10 cellular contexts compared by ENCODE assay signal in the genomic region with DNA sequence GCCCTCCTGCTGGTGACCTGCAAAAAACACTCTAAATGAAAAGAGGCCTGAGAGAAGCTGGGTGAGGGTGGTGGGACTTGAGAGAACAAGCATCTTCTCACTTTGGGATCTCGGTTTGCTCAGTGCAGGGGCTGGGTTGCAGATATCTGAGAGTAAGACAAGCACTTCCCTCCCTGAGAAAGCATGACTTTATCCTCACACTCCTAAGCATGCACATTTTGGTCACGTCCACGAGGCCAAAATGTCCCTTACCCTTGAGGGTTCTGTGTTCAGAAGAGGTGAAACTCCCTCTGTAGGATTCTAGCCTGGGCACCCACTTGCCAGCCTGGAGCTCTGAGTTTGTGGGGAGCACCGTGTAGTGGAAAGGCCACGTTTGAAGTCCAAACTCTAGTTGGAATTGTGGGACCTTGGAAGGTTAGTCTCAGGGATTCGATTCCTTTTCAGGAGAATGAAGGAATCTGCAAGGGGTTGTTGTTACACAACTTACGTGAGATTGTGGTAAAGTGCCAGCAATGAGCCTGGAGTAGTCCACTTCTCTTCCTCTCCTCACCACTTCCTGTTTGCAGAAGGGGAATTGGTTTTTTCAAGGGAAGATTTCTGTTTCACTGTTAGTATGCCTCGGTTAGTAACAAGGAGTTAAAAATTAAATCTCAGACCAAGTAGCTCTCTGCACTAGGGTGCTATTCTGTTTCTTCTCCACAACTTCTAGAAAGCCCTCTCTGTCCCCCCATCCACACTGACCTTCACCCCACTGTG. TPM values are rescaled to one million over a fixed set of nuclear protein-coding genes. Genes with fewer than 3 reads are reported as not detected.
A peak's percentile ranks its signal among the peaks of the same experiment; 100 is the strongest.
DNase-seq lines count a peak whose midpoint lies in the region; ATAC-seq and TF ChIP-seq lines count a peak whose summit lies in the region.
"Had no signal": no experiment of that assay in that cellular context is flagged by ENCODE, and none has a peak within 500 bp of the region (broad histone marks: within the 10 kb centered on the region; RNA-seq: fewer than 3 reads in every experiment).

No MANE protein-coding gene starts in this region.

- TF ChIP-seq POLR2A in esophagus squamous epithelium (IDR thresholded peaks at IDR 0.05) = no peak

- DNase-seq in activated T-cell treated with anti-CD3 and anti-CD28 coated beads, Interleukin-2, amount 50 U/mL, for 72 hours = no peak
- DNase-seq in activated T-cell treated with anti-CD3 and anti-CD28 coated beads, Interleukin-2, amount 50 U/mL, for 1 hour = no peak
- no peak for DNase-seq in activated naive CD8-positive, alpha-beta T cell treated with anti-CD3 and anti-CD28 coated beads for 36 hours
- DNase-seq in stimulated activated naive B cell treated with anti-CD40 and anti-IgM and Interleukin-4, amounts not matched to agents 10 μg/mL and 1 μg/mL and 100 μg/mL, for 72 hours = no peak
- DNase-seq in activated CD4-positive, CD25-positive, alpha-beta regulatory T cell (lab: John Stamatoyannopoulos, UW) = no peak
- no peak for DNase-seq in esophagus squamous epithelium (lab: John Stamatoyannopoulos, UW)
- DNase-seq: NCI-H1436 treated with DMSO at 0.1 percent for 48 hours had no signal

- no peaks in the 10 kb centered on the region for H3K36me3 Mint-ChIP-seq in activated T-cell treated with anti-CD3 and anti-CD28 coated beads, Interleukin-2, amount 50 U/mL, for 72 hours (ENCODE audit: insufficient read depth in 2 of 2)
- H3K36me3 Mint-ChIP-seq in activated naive CD8-positive, alpha-beta T cell treated with anti-CD3 and anti-CD28 coated beads for 36 hours = no peaks in the 10 kb centered on the region
- H3K36me3 Mint-ChIP-seq in stimulated activated naive B cell treated with anti-CD40 and anti-IgM and Interleukin-4, amounts not matched to agents 10 μg/mL and 1 μg/mL and 100 μg/mL, for 72 hours = no peaks in the 10 kb centered on the region

- intact Hi-C loops in esophagus squamous epithelium (cut with DNase I) = no loop called here

- peaks cover 28% of the 10 kb centered on the region for H3K4me1 Mint-ChIP-seq in activated T-cell treated with anti-CD3 and anti-CD28 coated beads, Interleukin-2, amount 50 U/mL, for 72 hours (ENCODE audit: low read depth)
- H3K4me1 Mint-ChIP-seq in activated naive CD8-positive, alpha-beta T cell treated with anti-CD3 and anti-CD28 coated beads for 36 hours = peaks cover 24% of the 10 kb centered on the region
- H3K4me1 Mint-ChIP-seq in stimulated activated naive B cell treated with anti-CD40 and anti-IgM and Interleukin-4, amounts not matched to agents 10 μg/mL and 1 μg/mL and 100 μg/mL, for 72 hours = peaks cover 28 to 47% of the 10 kb centered on the region in 2 donors

- no peaks in the 10 kb centered on the region for H3K9me3 ChIP-seq in esophagus squamous epithelium

- peak in 1 of 2 donors; percentile 48 for ATAC-seq in activated T-cell treated with anti-CD3 and anti-CD28 coated beads, Interleukin-2, amount 50 U/mL, for 72 hours (replicated peaks in 1 of 2)
- ATAC-seq in HG03354 (IDR thresholded peaks at IDR 0.05; ENCODE audit: poor library complexity, severe bottlenecking, unreplicated experiment) = peak; percentile 54
- ATAC-seq in stimulated activated naive B cell treated with anti-CD40 and anti-IgM and Interleukin-4, amounts not matched to agents 10 μg/mL and 1 μg/mL and 100 μg/mL, for 72 hours (replicated peaks) = peak; percentile 73 to 74
- ATAC-seq in HG02571 (IDR thresholded peaks at IDR 0.05; ENCODE audit: unreplicated experiment) = no peak

- no peak overlapping the region for H3K27ac ChIP-seq in esophagus squamous epithelium
- H3K27ac ChIP-seq: C4-2B had no signal

- no peak for TF ChIP-seq CTCF in esophagus squamous epithelium (IDR thresholded peaks at IDR 0.05)

- H3K27me3 ChIP-seq in esophagus squamous epithelium = peaks cover 0 to 16% (median 0%) of the 10 kb centered on the region in 4 donors

- no peaks in the 10 kb centered on the region for H3K9me3 Mint-ChIP-seq in activated T-cell treated with anti-CD3 and anti-CD28 coated beads, Interleukin-2, amount 50 U/mL, for 72 hours
- H3K9me3 Mint-ChIP-seq in activated naive CD8-positive, alpha-beta T cell treated with anti-CD3 and anti-CD28 coated beads for 36 hours = no peaks in the 10 kb centered on the region
- no peaks in the 10 kb centered on the region for H3K9me3 Mint-ChIP-seq in stimulated activated naive B cell treated with anti-CD40 and anti-IgM and Interleukin-4, amounts not matched to agents 10 μg/mL and 1 μg/mL and 100 μg/mL, for 72 hours

- H3K4me1 ChIP-seq in esophagus squamous epithelium = peaks cover 0 to 14% (median 3%) of the 10 kb centered on the region in 3 donors

- WGBS in esophagus squamous epithelium, 2 donors = 52 to 72% methylated on average over 8 of the region's 8 CpGs

- peaks cover 10% of the 10 kb centered on the region for H3K27me3 Mint-ChIP-seq in activated T-cell treated with anti-CD3 and anti-CD28 coated beads, Interleukin-2, amount 50 U/mL, for 72 hours (ENCODE audit: low read depth)
- peaks cover 5% of the 10 kb centered on the region for H3K27me3 Mint-ChIP-seq in activated naive CD8-positive, alpha-beta T cell treated with anti-CD3 and anti-CD28 coated beads for 36 hours
- peaks cover 0 to 18% of the 10 kb centered on the region in 2 donors for H3K27me3 Mint-ChIP-seq in stimulated activated naive B cell treated with anti-CD40 and anti-IgM and Interleukin-4, amounts not matched to agents 10 μg/mL and 1 μg/mL and 100 μg/mL, for 72 hours

- H3K4me3 ChIP-seq in esophagus squamous epithelium = no peak overlapping the region

- H3K27ac Mint-ChIP-seq in activated T-cell treated with anti-CD3 and anti-CD28 coated beads, Interleukin-2, amount 50 U/mL, for 72 hours = no peak overlapping the region
- peak overlapping the region; percentile 53 for H3K27ac Mint-ChIP-seq in activated naive CD8-positive, alpha-beta T cell treated with anti-CD3 and anti-CD28 coated beads for 36 hours
- H3K27ac Mint-ChIP-seq in stimulated activated naive B cell treated with anti-CD40 and anti-IgM and Interleukin-4, amounts not matched to agents 10 μg/mL and 1 μg/mL and 100 μg/mL, for 72 hours = no peak overlapping the region

- peak overlapping the region; percentile 20 to 41 for H3K4me3 Mint-ChIP-seq in activated T-cell treated with anti-CD3 and anti-CD28 coated beads, Interleukin-2, amount 50 U/mL, for 72 hours
- H3K4me3 Mint-ChIP-seq in activated naive CD8-positive, alpha-beta T cell treated with anti-CD3 and anti-CD28 coated beads for 36 hours = peak overlapping the region; percentile 42
- H3K4me3 Mint-ChIP-seq in stimulated activated naive B cell treated with anti-CD40 and anti-IgM and Interleukin-4, amounts not matched to agents 10 μg/mL and 1 μg/mL and 100 μg/mL, for 72 hours = peak overlapping the region; percentile 1 to 36

- no peaks in the 10 kb centered on the region for H3K36me3 ChIP-seq in esophagus squamous epithelium

RNA-seq across cellular contexts. Expression of a gene that starts 3.0 kb away (rescaled TPM):
- total RNA-seq in activated T-cell treated with anti-CD3 and anti-CD28 coated beads, Interleukin-2, amount 50 U/mL, for 72 hours = not detected
- not detected for total RNA-seq in activated naive CD8-positive, alpha-beta T cell treated with anti-CD3 and anti-CD28 coated beads for 36 hours
- total RNA-seq in esophagus squamous epithelium = not detected

RNA-seq across cellular contexts. Expression of a gene that starts 21.0 kb away (rescaled TPM):
- total RNA-seq in activated T-cell treated with anti-CD3 and anti-CD28 coated beads, Interleukin-2, amount 50 U/mL, for 72 hours = under 1 TPM in 1 of 2 donors, not detected in 1; 0.12 TPM
- under 1 TPM; 0.08 to 0.10 TPM for total RNA-seq in activated naive CD8-positive, alpha-beta T cell treated with anti-CD3 and anti-CD28 coated beads for 36 hours
- total RNA-seq in esophagus squamous epithelium = 100 to 1,000 TPM in 1 of 4 donors, 1 to 10 TPM in 1, under 1 TPM in 1, not detected in 1; 0.99 to 144 (median 1.1) TPM

RNA-seq across cellular contexts. Expression of a gene that starts 45.5 kb away (rescaled TPM):
- 10 to 100 TPM; 47.3 to 50.3 TPM for total RNA-seq in activated T-cell treated with anti-CD3 and anti-CD28 coated beads, Interleukin-2, amount 50 U/mL, for 72 hours
- 10 to 100 TPM; 42.9 to 45.5 TPM for total RNA-seq in activated naive CD8-positive, alpha-beta T cell treated with anti-CD3 and anti-CD28 coated beads for 36 hours
- 1 to 10 TPM in 1 of 4 donors, under 1 TPM in 2, not detected in 1; 0.88 to 4.2 (median 1.00) TPM for total RNA-seq in esophagus squamous epithelium

Comparison
In these comparisons a context has a peak if more than half of its experiments do, and no peak if none do; other contexts are left out.
1. RNA of a gene that starts 45.5 kb away (total RNA-seq): 47.3 to 50.3 TPM in activated T-cell treated with anti-CD3 and anti-CD28 coated beads, Interleukin-2, amount 50 U/mL, for 72 hours and 42.9 to 45.5 TPM in activated naive CD8-positive, alpha-beta T cell treated with anti-CD3 and anti-CD28 coated beads for 36 hours; 0.88 to 4.2 TPM in esophagus squamous epithelium; every median in the first group is over 4 times any median in the second.
2. Peak in every context shown above with its lines, with median percentiles within 50 percentile points of each other: H3K4me3 Mint-ChIP-seq.